Comparison of ENCODE assay signal across 1 cellular context in the genomic region with DNA sequence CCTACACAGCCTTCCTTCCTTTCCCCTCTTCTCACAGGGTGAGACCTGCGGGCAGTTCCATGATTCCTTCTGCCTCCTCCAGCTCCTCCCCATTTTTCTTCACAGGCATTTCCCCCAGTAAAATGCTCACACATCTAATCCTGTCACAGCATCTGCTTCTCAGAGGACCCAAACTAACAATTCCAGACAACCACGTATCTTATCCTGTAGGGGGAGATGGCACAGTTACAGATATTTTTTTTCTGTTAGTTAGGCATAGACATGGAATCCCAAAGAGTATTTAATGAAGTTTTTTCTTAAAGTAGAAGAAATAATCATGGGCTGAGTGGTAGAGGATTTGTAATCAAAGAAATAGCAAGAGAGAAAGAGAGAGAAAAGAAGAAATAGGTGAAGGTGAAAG.
TF ChIP-seq lines count a peak whose summit lies in the region.

No MANE protein-coding gene starts in this region.

TF ChIP-seq in WTC11, 78 proteins besides CTCF, POLR2A, EP300 and RAD21 (continued from another document):
- TF ChIP-seq, protein P1, sequence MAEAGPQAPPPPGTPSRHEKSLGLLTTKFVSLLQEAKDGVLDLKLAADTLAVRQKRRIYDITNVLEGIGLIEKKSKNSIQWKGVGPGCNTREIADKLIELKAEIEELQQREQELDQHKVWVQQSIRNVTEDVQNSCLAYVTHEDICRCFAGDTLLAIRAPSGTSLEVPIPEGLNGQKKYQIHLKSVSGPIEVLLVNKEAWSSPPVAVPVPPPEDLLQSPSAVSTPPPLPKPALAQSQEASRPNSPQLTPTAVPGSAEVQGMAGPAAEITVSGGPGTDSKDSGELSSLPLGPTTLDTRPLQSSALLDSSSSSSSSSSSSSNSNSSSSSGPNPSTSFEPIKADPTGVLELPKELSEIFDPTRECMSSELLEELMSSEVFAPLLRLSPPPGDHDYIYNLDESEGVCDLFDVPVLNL (CRISPR knock-in tag; IDR thresholded peaks at IDR 0.05; ENCODE audit: borderline replicate concordance, low read depth) = no peak
- TF ChIP-seq, protein P2, sequence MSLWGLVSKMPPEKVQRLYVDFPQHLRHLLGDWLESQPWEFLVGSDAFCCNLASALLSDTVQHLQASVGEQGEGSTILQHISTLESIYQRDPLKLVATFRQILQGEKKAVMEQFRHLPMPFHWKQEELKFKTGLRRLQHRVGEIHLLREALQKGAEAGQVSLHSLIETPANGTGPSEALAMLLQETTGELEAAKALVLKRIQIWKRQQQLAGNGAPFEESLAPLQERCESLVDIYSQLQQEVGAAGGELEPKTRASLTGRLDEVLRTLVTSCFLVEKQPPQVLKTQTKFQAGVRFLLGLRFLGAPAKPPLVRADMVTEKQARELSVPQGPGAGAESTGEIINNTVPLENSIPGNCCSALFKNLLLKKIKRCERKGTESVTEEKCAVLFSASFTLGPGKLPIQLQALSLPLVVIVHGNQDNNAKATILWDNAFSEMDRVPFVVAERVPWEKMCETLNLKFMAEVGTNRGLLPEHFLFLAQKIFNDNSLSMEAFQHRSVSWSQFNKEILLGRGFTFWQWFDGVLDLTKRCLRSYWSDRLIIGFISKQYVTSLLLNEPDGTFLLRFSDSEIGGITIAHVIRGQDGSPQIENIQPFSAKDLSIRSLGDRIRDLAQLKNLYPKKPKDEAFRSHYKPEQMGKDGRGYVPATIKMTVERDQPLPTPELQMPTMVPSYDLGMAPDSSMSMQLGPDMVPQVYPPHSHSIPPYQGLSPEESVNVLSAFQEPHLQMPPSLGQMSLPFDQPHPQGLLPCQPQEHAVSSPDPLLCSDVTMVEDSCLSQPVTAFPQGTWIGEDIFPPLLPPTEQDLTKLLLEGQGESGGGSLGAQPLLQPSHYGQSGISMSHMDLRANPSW (CRISPR knock-in tag; conservative IDR thresholded peaks at IDR 0.05; ENCODE audit: low read depth) = no peak
- no peak for TF ChIP-seq ZBTB21 (CRISPR knock-in tag; IDR thresholded peaks at IDR 0.05; ENCODE audit: borderline replicate concordance)
- TF ChIP-seq, protein P3, sequence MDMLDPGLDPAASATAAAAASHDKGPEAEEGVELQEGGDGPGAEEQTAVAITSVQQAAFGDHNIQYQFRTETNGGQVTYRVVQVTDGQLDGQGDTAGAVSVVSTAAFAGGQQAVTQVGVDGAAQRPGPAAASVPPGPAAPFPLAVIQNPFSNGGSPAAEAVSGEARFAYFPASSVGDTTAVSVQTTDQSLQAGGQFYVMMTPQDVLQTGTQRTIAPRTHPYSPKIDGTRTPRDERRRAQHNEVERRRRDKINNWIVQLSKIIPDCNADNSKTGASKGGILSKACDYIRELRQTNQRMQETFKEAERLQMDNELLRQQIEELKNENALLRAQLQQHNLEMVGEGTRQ (CRISPR knock-in tag; IDR thresholded peaks at IDR 0.05) = no peak
- no peak for TF ChIP-seq RORB (CRISPR knock-in tag; IDR thresholded peaks at IDR 0.05)
TF ChIP-seq in WTC11: peak in this region for 0.
